Comparison of ENCODE assay signal across 19 cellular contexts in genomic region chr14:104590240-104590965, GRCh38. TPM values are rescaled to one million over a fixed set of nuclear protein-coding genes. Genes with fewer than 3 reads are reported as not detected.
"Had no signal": no experiment of that assay in that cellular context is flagged by ENCODE, and none has a peak within 500 bp of the region (broad histone marks: within the 10 kb centered on the region; RNA-seq: fewer than 3 reads in every experiment).

No MANE protein-coding gene starts in this region.

- H3K27ac ChIP-seq: brain microvascular endothelial cell, coronary artery, lower lobe of right lung, suprapubic skin, transverse colon, uterus had no signal

- H3K4me3 ChIP-seq: coronary artery, lower lobe of right lung, suprapubic skin, transverse colon, uterus had no signal

- H3K4me1 Mint-ChIP-seq: activated CD4-positive, alpha-beta T cell treated with anti-CD3 and anti-CD28 coated beads, Interleukin-2, amount 10 ng/mL, durations not matched to agents 24 days and 14 days; activated naive CD4-positive, alpha-beta T cell treated with anti-CD3 and anti-CD28 coated beads, Interleukin-2, amount 10 ng/mL, durations not matched to agents 7 days and 5 days; activated naive CD8-positive, alpha-beta T cell treated with anti-CD3 and anti-CD28 coated beads, Interleukin-2, amount 50 U/mL, for 24 hours; central memory CD8-positive, alpha-beta T cell; stimulated activated naive CD8-positive, alpha-beta T cell treated with anti-CD3 and anti-CD28 coated beads, Interleukin-15, amount 100 ng/mL, for 72 hours; T-cell had no signal

- H3K36me3 Mint-ChIP-seq: activated naive CD4-positive, alpha-beta T cell treated with anti-CD3 and anti-CD28 coated beads, Interleukin-2, amount 10 ng/mL, durations not matched to agents 7 days and 5 days; T-cell had no signal

- H3K9me3 ChIP-seq: lower lobe of right lung, suprapubic skin, transverse colon, uterus had no signal

- H3K4me3 Mint-ChIP-seq: activated CD4-positive, alpha-beta T cell treated with anti-CD3 and anti-CD28 coated beads, Interleukin-2, amount 10 ng/mL, durations not matched to agents 24 days and 14 days; activated CD8-positive, alpha-beta T cell treated with anti-CD3 and anti-CD28 coated beads, Interleukin-2, amount 10 ng/mL, durations not matched to agents 7 days and 5 days; activated naive CD4-positive, alpha-beta T cell treated with anti-CD3 and anti-CD28 coated beads, Interleukin-2, amount 10 ng/mL, durations not matched to agents 7 days and 5 days; activated naive CD8-positive, alpha-beta T cell treated with anti-CD3 and anti-CD28 coated beads, Interleukin-2, amount 50 U/mL, for 24 hours; activated T-cell treated with anti-CD3 and anti-CD28 coated beads, Interleukin-2, amount 50 U/mL, for 24 hours; central memory CD8-positive, alpha-beta T cell; nephron; stimulated activated naive CD8-positive, alpha-beta T cell treated with anti-CD3 and anti-CD28 coated beads, Interleukin-15, amount 100 ng/mL, for 72 hours; T-cell had no signal

- ATAC-seq: activated CD8-positive, alpha-beta T cell treated with anti-CD3 and anti-CD28 coated beads, Interleukin-2, amount 10 ng/mL, durations not matched to agents 7 days and 5 days; activated naive CD8-positive, alpha-beta T cell treated with anti-CD3 and anti-CD28 coated beads, Interleukin-2, amount 50 U/mL, for 24 hours; lower lobe of right lung; stimulated activated naive CD8-positive, alpha-beta T cell treated with anti-CD3 and anti-CD28 coated beads, Interleukin-15, amount 100 ng/mL, for 72 hours; T-cell had no signal

- H3K9me3 Mint-ChIP-seq: activated CD4-positive, alpha-beta T cell treated with anti-CD3 and anti-CD28 coated beads, Interleukin-2, amount 10 ng/mL, durations not matched to agents 24 days and 14 days; activated naive CD4-positive, alpha-beta T cell treated with anti-CD3 and anti-CD28 coated beads, Interleukin-2, amount 10 ng/mL, durations not matched to agents 7 days and 5 days; activated naive CD8-positive, alpha-beta T cell treated with anti-CD3 and anti-CD28 coated beads, Interleukin-2, amount 50 U/mL, for 24 hours; activated T-cell treated with anti-CD3 and anti-CD28 coated beads, Interleukin-2, amount 50 U/mL, for 24 hours; activated T-helper 2 cell treated with anti-CD3 and anti-CD28 coated beads, Interferon-gamma antibody, Interleukin-2, Interleukin-4, amounts not matched to agents 10 μg/mL and 5 μg/mL and 100 μg/mL, durations not matched to agents 14 hours and 24 hours and 36 hours; central memory CD8-positive, alpha-beta T cell; nephron; stimulated activated naive CD8-positive, alpha-beta T cell treated with anti-CD3 and anti-CD28 coated beads, Interleukin-15, amount 100 ng/mL, for 72 hours; T-cell had no signal

- H3K27me3 ChIP-seq: brain microvascular endothelial cell, transverse colon, uterus had no signal

- H3K4me1 ChIP-seq: lower lobe of right lung, suprapubic skin, transverse colon, uterus had no signal

- H3K27ac Mint-ChIP-seq: activated CD4-positive, alpha-beta T cell treated with anti-CD3 and anti-CD28 coated beads, Interleukin-2, amount 10 ng/mL, durations not matched to agents 24 days and 14 days; activated CD8-positive, alpha-beta T cell treated with anti-CD3 and anti-CD28 coated beads, Interleukin-2, amount 10 ng/mL, durations not matched to agents 7 days and 5 days; activated naive CD4-positive, alpha-beta T cell treated with anti-CD3 and anti-CD28 coated beads, Interleukin-2, amount 10 ng/mL, durations not matched to agents 7 days and 5 days; activated naive CD8-positive, alpha-beta T cell treated with anti-CD3 and anti-CD28 coated beads, Interleukin-2, amount 50 U/mL, for 24 hours; activated T-cell treated with anti-CD3 and anti-CD28 coated beads, Interleukin-2, amount 50 U/mL, for 24 hours; activated T-helper 2 cell treated with anti-CD3 and anti-CD28 coated beads, Interferon-gamma antibody, Interleukin-2, Interleukin-4, amounts not matched to agents 10 μg/mL and 5 μg/mL and 100 μg/mL, durations not matched to agents 14 hours and 24 hours and 36 hours; stimulated activated naive CD8-positive, alpha-beta T cell treated with anti-CD3 and anti-CD28 coated beads, Interleukin-15, amount 100 ng/mL, for 72 hours; T-cell had no signal

- DNase-seq: activated CD4-positive, alpha-beta T cell treated with anti-CD3 and anti-CD28 coated beads, Interleukin-2, amount 10 ng/mL, durations not matched to agents 24 days and 14 days; activated CD8-positive, alpha-beta T cell treated with anti-CD3 and anti-CD28 coated beads, Interleukin-2, amount 10 ng/mL, durations not matched to agents 7 days and 5 days; activated naive CD4-positive, alpha-beta T cell treated with anti-CD3 and anti-CD28 coated beads, Interleukin-2, amount 10 ng/mL, durations not matched to agents 7 days and 5 days; activated naive CD8-positive, alpha-beta T cell treated with anti-CD3 and anti-CD28 coated beads, Interleukin-2, amount 50 U/mL, for 24 hours; activated T-cell treated with anti-CD3 and anti-CD28 coated beads, Interleukin-2, amount 50 U/mL, for 24 hours; anterior cingulate cortex; brain microvascular endothelial cell; lower lobe of right lung; occipital lobe; retina; stimulated activated naive CD8-positive, alpha-beta T cell treated with anti-CD3 and anti-CD28 coated beads, Interleukin-15, amount 100 ng/mL, for 72 hours; T-cell; transverse colon; uterus had no signal

- H3K36me3 ChIP-seq: brain microvascular endothelial cell, lower lobe of right lung, suprapubic skin, transverse colon, uterus had no signal

- H3K27me3 Mint-ChIP-seq: activated CD4-positive, alpha-beta T cell treated with anti-CD3 and anti-CD28 coated beads, Interleukin-2, amount 10 ng/mL, durations not matched to agents 24 days and 14 days; central memory CD8-positive, alpha-beta T cell; stimulated activated naive CD8-positive, alpha-beta T cell treated with anti-CD3 and anti-CD28 coated beads, Interleukin-15, amount 100 ng/mL, for 72 hours had no signal

RNA-seq across cellular contexts. Expression of gene C14orf180, which starts 10.8 kb away (rescaled TPM):
- total RNA-seq: activated CD4-positive, alpha-beta T cell treated with anti-CD3 and anti-CD28 coated beads, Interleukin-2, amount 10 ng/mL, durations not matched to agents 24 days and 14 days; activated CD8-positive, alpha-beta T cell treated with anti-CD3 and anti-CD28 coated beads, Interleukin-2, amount 10 ng/mL, durations not matched to agents 7 days and 5 days; activated T-helper 2 cell treated with anti-CD3 and anti-CD28 coated beads, Interferon-gamma antibody, Interleukin-2, Interleukin-4, amounts not matched to agents 10 μg/mL and 5 μg/mL and 100 μg/mL, durations not matched to agents 14 hours and 24 hours and 36 hours; occipital lobe; T-cell had no signal

RNA-seq across cellular contexts. Expression of gene TMEM179, which starts 14.2 kb away (rescaled TPM):
- total RNA-seq: activated CD8-positive, alpha-beta T cell treated with anti-CD3 and anti-CD28 coated beads, Interleukin-2, amount 10 ng/mL, durations not matched to agents 7 days and 5 days; lower lobe of right lung; suprapubic skin; T-cell had no signal
